Comparison of ENCODE assay signal across 1 cellular context in genomic region chr10:70296406-70296899, GRCh38.
TF ChIP-seq lines count a peak whose summit lies in the region.

No MANE protein-coding gene starts in this region.

TF ChIP-seq in K562, 482 proteins besides CTCF, POLR2A, EP300 and RAD21 (continued from another document and continues in another):
- TF ChIP-seq CHD7 (IDR thresholded peaks at IDR 0.05; ENCODE audit: low read depth, low read length) = no peak
- TF ChIP-seq POLR2AphosphoS5 (IDR thresholded peaks at IDR 0.05; ENCODE audit: control insufficient read depth, insufficient read depth, low read depth, low read length) = peak; percentile 37; the same call in 1 of the 2 replicates
- peak; percentile 86 for TF ChIP-seq PRDM10 (IDR thresholded peaks at IDR 0.05; ENCODE audit: partially characterized antibody)
- TF ChIP-seq CEBPG (CRISPR knock-in tag; IDR thresholded peaks at IDR 0.05) = no peak
- TF ChIP-seq CEBPG (tag; conservative IDR thresholded peaks at IDR 0.05 in 1 of 2, IDR thresholded peaks at IDR 0.05 in 1 of 2) = no peak
- TF ChIP-seq LEF1 (IDR thresholded peaks at IDR 0.05) = no peak
- TF ChIP-seq LARP7 (IDR thresholded peaks at IDR 0.05) = no peak
- no peak for TF ChIP-seq CSDE1 (IDR thresholded peaks at IDR 0.05)
- no peak for TF ChIP-seq ZC3H11A (IDR thresholded peaks at IDR 0.05; ENCODE audit: low read depth, low read length)
- TF ChIP-seq KLF10 (CRISPR knock-in tag; IDR thresholded peaks at IDR 0.05) = no peak
- 0 out of 2 replicates have a peak, but pooled peaks have one; percentile 27 for TF ChIP-seq HDAC2 (IDR thresholded peaks at IDR 0.05)
- no peak for TF ChIP-seq RERE (CRISPR knock-in tag; IDR thresholded peaks at IDR 0.05; ENCODE audit: borderline replicate concordance)
- TF ChIP-seq STAT6 (CRISPR knock-in tag; IDR thresholded peaks at IDR 0.05) = no peak
- no peak for TF ChIP-seq ZNF512 (tag; IDR thresholded peaks at IDR 0.05)
- TF ChIP-seq ZNF589 (CRISPR knock-in tag; IDR thresholded peaks at IDR 0.05; ENCODE audit: low read depth) = 0 out of 2 replicates have a peak, but pooled peaks have one; percentile 61
- no peak for TF ChIP-seq ZNF717 (CRISPR knock-in tag; IDR thresholded peaks at IDR 0.05)
- peak; percentile 50; the same call in 1 of the 2 replicates for TF ChIP-seq ELF4 (CRISPR knock-in tag; IDR thresholded peaks at IDR 0.05)
- peak; percentile 50 for TF ChIP-seq NFIC (IDR thresholded peaks at IDR 0.05)
- TF ChIP-seq ARNT (IDR thresholded peaks at IDR 0.05) = peak in 1 of 2 experiments; percentile 36; a peak in 1 of 4 replicates
- no peak for TF ChIP-seq YY1 (IDR thresholded peaks at IDR 0.05; ENCODE audit: borderline replicate concordance in 1 of 3, control insufficient read depth in 1 of 3, extremely low read depth in 1 of 3, insufficient read depth in 3 of 3, insufficient read length in 1 of 3, insufficient replicate concordance in 2 of 3, low read depth in 1 of 3, low read length in 2 of 3)
- 0 out of 4 replicates have a peak, but pooled peaks of 1 of the 2 experiments have one; percentile 28 for TF ChIP-seq HDAC1 (IDR thresholded peaks at IDR 0.05)
- no peak for TF ChIP-seq SMARCB1 (IDR thresholded peaks at IDR 0.05; ENCODE audit: insufficient read length, low read depth)
- no peak for TF ChIP-seq ZNF79 (CRISPR knock-in tag; IDR thresholded peaks at IDR 0.05; ENCODE audit: low read depth)
